1 cellular context compared by ENCODE assay signal in the genomic region with DNA sequence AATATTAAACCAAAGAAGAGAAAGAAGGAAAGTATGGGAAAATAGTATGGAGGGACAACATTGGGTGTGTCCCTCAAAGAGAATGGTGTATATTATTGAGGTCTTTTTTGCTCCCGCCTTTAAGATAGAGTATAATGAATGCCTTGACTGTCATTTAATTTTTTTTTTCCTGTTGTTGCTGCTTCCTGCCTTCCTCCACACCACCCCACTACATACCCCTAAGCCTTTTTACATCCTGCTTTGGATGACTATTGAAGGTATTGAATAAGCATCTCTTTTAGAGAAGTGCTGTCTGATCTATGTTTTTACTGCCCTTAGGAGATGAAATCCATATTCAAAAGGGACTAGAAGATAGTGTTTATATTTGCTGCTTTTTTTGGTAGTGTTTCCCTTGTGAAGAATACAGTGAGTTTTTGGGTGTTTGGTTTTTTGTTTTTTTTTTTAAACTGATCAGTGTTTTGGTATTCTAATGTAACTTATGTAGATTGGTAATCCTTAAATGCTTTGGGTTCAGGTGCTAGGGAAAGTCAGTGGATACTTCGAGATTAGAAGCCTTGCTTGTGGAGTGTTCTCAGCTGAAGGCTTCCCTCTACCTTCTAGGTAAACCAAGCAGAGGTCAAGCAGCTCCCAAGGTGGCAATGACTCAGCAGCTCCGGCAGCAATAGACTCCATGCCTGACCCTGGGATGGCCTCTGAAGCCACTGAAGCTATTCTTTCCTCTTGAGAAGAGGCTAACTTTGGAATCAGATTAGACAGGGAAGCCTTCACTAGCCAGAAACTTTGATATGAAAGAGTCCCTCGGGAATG.
A peak's percentile ranks its signal among the peaks of the same experiment; 100 is the strongest.
TF ChIP-seq lines count a peak whose summit lies in the region.

No MANE protein-coding gene starts in this region.

TF ChIP-seq in HepG2, 621 proteins besides CTCF, POLR2A, EP300 and RAD21:
- no peak for TF ChIP-seq ZBTB21 (CRISPR knock-in tag; IDR thresholded peaks at IDR 0.05)
- TF ChIP-seq, protein P1, sequence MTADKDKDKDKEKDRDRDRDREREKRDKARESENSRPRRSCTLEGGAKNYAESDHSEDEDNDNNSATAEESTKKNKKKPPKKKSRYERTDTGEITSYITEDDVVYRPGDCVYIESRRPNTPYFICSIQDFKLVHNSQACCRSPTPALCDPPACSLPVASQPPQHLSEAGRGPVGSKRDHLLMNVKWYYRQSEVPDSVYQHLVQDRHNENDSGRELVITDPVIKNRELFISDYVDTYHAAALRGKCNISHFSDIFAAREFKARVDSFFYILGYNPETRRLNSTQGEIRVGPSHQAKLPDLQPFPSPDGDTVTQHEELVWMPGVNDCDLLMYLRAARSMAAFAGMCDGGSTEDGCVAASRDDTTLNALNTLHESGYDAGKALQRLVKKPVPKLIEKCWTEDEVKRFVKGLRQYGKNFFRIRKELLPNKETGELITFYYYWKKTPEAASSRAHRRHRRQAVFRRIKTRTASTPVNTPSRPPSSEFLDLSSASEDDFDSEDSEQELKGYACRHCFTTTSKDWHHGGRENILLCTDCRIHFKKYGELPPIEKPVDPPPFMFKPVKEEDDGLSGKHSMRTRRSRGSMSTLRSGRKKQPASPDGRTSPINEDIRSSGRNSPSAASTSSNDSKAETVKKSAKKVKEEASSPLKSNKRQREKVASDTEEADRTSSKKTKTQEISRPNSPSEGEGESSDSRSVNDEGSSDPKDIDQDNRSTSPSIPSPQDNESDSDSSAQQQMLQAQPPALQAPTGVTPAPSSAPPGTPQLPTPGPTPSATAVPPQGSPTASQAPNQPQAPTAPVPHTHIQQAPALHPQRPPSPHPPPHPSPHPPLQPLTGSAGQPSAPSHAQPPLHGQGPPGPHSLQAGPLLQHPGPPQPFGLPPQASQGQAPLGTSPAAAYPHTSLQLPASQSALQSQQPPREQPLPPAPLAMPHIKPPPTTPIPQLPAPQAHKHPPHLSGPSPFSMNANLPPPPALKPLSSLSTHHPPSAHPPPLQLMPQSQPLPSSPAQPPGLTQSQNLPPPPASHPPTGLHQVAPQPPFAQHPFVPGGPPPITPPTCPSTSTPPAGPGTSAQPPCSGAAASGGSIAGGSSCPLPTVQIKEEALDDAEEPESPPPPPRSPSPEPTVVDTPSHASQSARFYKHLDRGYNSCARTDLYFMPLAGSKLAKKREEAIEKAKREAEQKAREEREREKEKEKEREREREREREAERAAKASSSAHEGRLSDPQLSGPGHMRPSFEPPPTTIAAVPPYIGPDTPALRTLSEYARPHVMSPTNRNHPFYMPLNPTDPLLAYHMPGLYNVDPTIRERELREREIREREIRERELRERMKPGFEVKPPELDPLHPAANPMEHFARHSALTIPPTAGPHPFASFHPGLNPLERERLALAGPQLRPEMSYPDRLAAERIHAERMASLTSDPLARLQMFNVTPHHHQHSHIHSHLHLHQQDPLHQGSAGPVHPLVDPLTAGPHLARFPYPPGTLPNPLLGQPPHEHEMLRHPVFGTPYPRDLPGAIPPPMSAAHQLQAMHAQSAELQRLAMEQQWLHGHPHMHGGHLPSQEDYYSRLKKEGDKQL (CRISPR knock-in tag; IDR thresholded peaks at IDR 0.05; ENCODE audit: low read depth) = no peak
- TF ChIP-seq ZNF446 (CRISPR knock-in tag; IDR thresholded peaks at IDR 0.05) = no peak
- peak; percentile 81 for TF ChIP-seq NFE2 (CRISPR knock-in tag; IDR thresholded peaks at IDR 0.05)
- TF ChIP-seq GATA4 (IDR thresholded peaks at IDR 0.05; ENCODE audit: borderline replicate concordance, low read depth) = no peak
- TF ChIP-seq FOSL2 (CRISPR knock-in tag; IDR thresholded peaks at IDR 0.05) = 0 out of 2 replicates have a peak, but pooled peaks have one; percentile 46
- peak; percentile 48; the same call in 1 of the 2 replicates for TF ChIP-seq NFE2L2 (IDR thresholded peaks at IDR 0.05; ENCODE audit: low read length)
- no peak for TF ChIP-seq ZNF790 (CRISPR knock-in tag; IDR thresholded peaks at IDR 0.05; ENCODE audit: borderline replicate concordance)
